Comparison of ENCODE assay signal across 2 cellular contexts in the genomic region with DNA sequence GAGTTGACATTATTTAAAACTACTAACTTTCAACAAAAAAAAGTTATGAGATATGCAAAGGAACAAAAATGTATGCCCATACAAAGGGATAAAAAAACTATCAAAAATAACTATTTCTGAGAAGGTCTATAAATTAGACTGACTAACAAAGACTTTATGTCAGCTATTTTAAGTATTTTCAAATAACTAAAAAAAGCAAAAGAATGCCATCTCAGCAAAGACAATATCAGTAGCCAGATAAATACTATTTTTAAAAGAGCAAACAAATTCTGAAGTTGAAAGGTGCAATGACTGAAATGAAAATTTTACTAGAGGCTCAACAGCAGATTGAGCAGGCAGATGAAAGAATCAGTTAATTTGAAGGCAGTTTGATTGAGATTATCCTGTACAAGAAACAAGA.
TF ChIP-seq lines count a peak whose summit lies in the region.

No MANE protein-coding gene starts in this region.

TF ChIP-seq in HepG2, 621 proteins besides CTCF, POLR2A, EP300 and RAD21:
- TF ChIP-seq MAFK (conservative IDR thresholded peaks at IDR 0.05 in 1 of 2, IDR thresholded peaks at IDR 0.05 in 1 of 2; ENCODE audit: low read length in 2 of 2), result peak in 1 of 2 experiments; percentile 53; a peak in 2 of 4 replicates
- TF ChIP-seq ZNF792 (CRISPR knock-in tag; IDR thresholded peaks at IDR 0.05), result no peak
- TF ChIP-seq AGO2 (optimal IDR thresholded peaks at IDR 0.05; ENCODE audit: low read depth, low read length), result no peak
- no peak for TF ChIP-seq IKZF1 (IDR thresholded peaks at IDR 0.05)
- no peak for TF ChIP-seq NFE2L1 (CRISPR knock-in tag; IDR thresholded peaks at IDR 0.05; ENCODE audit: borderline replicate concordance)
- 0 out of 2 replicates have a peak, but pooled peaks have one; percentile 16 for TF ChIP-seq MAFF (IDR thresholded peaks at IDR 0.05; ENCODE audit: low read depth, low read length)
- no peak for TF ChIP-seq ZNF562 (CRISPR knock-in tag; IDR thresholded peaks at IDR 0.05; ENCODE audit: borderline replicate concordance)
- TF ChIP-seq ZNF160 (CRISPR knock-in tag; IDR thresholded peaks at IDR 0.05), result no peak
- TF ChIP-seq FOXJ3 (CRISPR knock-in tag; IDR thresholded peaks at IDR 0.05; ENCODE audit: borderline replicate concordance), result no peak
- TF ChIP-seq, protein P1, sequence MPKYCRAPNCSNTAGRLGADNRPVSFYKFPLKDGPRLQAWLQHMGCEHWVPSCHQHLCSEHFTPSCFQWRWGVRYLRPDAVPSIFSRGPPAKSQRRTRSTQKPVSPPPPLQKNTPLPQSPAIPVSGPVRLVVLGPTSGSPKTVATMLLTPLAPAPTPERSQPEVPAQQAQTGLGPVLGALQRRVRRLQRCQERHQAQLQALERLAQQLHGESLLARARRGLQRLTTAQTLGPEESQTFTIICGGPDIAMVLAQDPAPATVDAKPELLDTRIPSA (CRISPR knock-in tag; IDR thresholded peaks at IDR 0.05; ENCODE audit: borderline replicate concordance), result no peak
- TF ChIP-seq SRY (CRISPR knock-in tag; IDR thresholded peaks at IDR 0.05), result no peak
- no peak for TF ChIP-seq HNF1A (IDR thresholded peaks at IDR 0.05; ENCODE audit: low read depth)
- TF ChIP-seq HNF1A (CRISPR knock-in tag; IDR thresholded peaks at IDR 0.05; ENCODE audit: borderline replicate concordance), result no peak
- no peak for TF ChIP-seq HMGA1 (CRISPR knock-in tag; conservative IDR thresholded peaks at IDR 0.05)
- no peak for TF ChIP-seq WIZ (CRISPR knock-in tag; IDR thresholded peaks at IDR 0.05)
TF ChIP-seq in HepG2: peak in this region for 2.

TF ChIP-seq in K562, 482 proteins besides CTCF, POLR2A, EP300 and RAD21:
- TF ChIP-seq C11orf30 (IDR thresholded peaks at IDR 0.05; ENCODE audit: low read depth) (peak; percentile 12; the same call in 1 of the 2 replicates), RREB1 (CRISPR knock-in tag; IDR thresholded peaks at IDR 0.05) (no peak), ASH1L (IDR thresholded peaks at IDR 0.05; ENCODE audit: borderline replicate concordance, low read depth, partially characterized antibody) (no peak), ZBTB11 (CRISPR knock-in tag; IDR thresholded peaks at IDR 0.05) (no peak), ZNF232 (CRISPR knock-in tag; IDR thresholded peaks at IDR 0.05) (no peak), RFX1 (IDR thresholded peaks at IDR 0.05) (no peak), ZNF197 (CRISPR knock-in tag; IDR thresholded peaks at IDR 0.05; ENCODE audit: low read depth) (no peak), RBFOX2 (IDR thresholded peaks at IDR 0.05; ENCODE audit: low read depth, low read length) (no peak), MAFG (tag; conservative IDR thresholded peaks at IDR 0.05) (0 out of 2 replicates have a peak, but pooled peaks have one; percentile 12), ZNF347 (CRISPR knock-in tag; IDR thresholded peaks at IDR 0.05; ENCODE audit: low read depth) (no peak), SAFB2 (IDR thresholded peaks at IDR 0.05; ENCODE audit: borderline replicate concordance, low read depth, low read length, severe bottlenecking) (no peak), ZNF316 (IDR thresholded peaks at IDR 0.05) (peak; percentile 66)
- TF ChIP-seq, protein P2, sequence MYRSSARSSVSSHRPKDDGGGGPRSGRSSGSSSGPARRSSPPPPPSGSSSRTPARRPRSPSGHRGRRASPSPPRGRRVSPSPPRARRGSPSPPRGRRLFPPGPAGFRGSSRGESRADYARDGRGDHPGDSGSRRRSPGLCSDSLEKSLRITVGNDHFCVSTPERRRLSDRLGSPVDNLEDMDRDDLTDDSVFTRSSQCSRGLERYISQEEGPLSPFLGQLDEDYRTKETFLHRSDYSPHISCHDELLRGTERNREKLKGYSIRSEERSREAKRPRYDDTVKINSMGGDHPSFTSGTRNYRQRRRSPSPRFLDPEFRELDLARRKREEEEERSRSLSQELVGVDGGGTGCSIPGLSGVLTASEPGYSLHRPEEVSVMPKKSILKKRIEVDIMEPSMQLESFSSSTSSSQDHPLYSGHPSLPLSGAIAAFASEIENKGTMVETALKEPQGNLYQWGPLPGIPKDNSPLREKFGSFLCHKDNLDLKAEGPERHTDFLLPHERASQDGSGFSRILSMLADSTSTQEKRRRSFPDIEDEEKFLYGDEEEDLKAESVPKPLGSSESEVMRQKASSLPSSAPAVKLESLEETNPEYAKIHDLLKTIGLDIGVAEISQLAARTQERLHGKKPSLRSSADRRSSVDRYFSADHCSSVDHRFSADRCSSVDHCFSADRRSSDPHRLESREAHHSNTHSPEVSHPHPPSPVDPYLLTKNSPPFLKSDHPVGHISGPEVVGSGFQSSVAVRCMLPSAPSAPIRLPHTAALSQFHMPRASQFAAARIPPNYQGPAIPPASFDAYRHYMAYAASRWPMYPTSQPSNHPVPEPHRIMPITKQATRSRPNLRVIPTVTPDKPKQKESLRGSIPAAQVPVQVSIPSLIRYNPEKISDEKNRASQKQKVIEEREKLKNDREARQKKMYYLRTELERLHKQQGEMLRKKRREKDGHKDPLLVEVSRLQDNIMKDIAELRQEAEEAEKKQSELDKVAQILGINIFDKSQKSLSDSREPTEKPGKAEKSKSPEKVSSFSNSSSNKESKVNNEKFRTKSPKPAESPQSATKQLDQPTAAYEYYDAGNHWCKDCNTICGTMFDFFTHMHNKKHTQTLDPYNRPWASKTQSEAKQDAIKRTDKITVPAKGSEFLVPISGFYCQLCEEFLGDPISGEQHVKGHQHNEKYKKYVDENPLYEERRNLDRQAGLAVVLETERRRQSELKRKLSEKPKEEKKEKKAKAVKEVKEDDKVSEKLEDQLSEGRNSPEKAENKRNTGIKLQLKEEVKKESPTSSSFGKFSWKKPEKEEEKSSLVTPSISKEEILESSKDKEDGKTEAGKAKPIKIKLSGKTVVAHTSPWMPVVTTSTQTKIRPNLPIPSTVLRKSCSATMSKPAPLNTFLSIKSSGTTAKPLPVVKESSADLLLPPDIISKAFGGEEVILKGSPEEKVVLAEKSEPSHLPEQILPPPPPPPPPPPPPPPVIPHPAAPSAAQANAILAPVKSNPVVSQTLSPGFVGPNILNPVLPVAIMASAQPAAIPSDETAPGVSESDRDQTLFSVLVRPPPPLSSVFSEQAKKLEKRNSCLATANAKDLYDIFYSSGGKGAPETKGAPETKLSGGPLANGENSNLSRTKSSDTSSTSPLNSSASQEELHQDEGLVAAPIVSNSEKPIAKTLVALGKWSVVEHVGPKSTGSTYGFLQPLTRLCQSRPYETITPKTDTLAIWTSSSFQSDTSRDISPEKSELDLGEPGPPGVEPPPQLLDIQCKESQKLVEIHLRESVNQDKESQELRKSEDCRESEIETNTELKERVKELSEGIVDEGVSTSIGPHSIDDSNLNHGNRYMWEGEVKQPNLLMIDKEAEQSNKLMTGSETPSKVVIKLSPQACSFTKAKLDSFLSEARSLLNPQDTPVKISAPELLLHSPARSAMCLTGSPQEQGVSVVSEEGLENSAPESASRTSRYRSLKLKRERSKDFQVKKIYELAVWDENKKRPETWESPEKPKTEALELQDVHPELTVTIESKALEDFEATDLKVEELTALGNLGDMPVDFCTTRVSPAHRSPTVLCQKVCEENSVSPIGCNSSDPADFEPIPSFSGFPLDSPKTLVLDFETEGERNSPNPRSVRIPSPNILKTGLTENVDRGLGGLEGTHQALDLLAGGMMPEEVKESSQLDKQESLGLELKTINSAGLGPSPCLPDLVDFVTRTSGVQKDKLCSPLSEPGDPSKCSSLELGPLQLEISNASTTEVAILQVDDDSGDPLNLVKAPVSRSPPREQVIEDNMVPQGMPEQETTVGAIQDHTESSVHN (IDR thresholded peaks at IDR 0.05; ENCODE audit: borderline replicate concordance in 1 of 2, low read depth in 1 of 2), result no peak
